9 cellular contexts compared by ENCODE assay signal in the genomic region with DNA sequence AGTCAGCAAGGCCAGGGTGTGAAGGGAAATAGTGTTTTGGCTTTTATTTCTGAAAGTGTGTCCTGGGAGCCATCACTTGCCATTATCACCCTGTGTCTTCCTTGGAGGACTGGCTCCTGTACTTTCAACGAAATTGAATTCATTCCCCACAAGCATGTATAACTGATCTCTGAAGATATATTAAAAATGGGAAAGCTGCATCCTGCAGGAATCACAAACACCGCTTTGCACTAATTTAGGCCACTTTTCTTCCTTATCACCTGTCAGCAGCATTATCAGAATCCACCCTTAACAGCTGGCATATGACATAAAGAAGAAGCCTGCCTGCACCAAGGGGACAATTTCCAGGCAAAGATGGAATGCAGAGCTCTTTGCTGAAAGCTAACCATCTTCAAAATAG. TPM values are rescaled to one million over a fixed set of nuclear protein-coding genes. Genes with fewer than 3 reads are reported as not detected.
"Had no signal": no experiment of that assay in that cellular context is flagged by ENCODE, and none has a peak within 500 bp of the region (broad histone marks: within the 10 kb centered on the region; RNA-seq: fewer than 3 reads in every experiment).

No MANE protein-coding gene starts in this region.

- H3K36me3 ChIP-seq: HAP-1 had no signal

- H3K27ac Mint-ChIP-seq: HFFc6 had no signal

- H3K9me3 Mint-ChIP-seq: HFFc6 had no signal

- H3K27ac ChIP-seq: GM23248 had no signal

- H3K4me3 ChIP-seq: GM23248, HAP-1, K562 had no signal

- DNase-seq: GM23248, GOT3, HFFc6, IMR-90, KG1 had no signal

- H3K4me3 Mint-ChIP-seq: HFFc6 had no signal

- ATAC-seq: HCT116, K562 had no signal

- H3K9me3 ChIP-seq: HAP-1 had no signal

- H3K9ac ChIP-seq: GM23248 had no signal

- H2AFZ ChIP-seq: GM23248 had no signal

RNA-seq across cellular contexts. Expression of a gene that starts 56.2 kb away (rescaled TPM):
- total RNA-seq: HFFc6, HT-29, IMR-90, K562 had no signal
- polyA plus RNA-seq: GM23248, IMR-90, K562 had no signal
